Comparison of ENCODE assay signal across 17 cellular contexts in the genomic region with DNA sequence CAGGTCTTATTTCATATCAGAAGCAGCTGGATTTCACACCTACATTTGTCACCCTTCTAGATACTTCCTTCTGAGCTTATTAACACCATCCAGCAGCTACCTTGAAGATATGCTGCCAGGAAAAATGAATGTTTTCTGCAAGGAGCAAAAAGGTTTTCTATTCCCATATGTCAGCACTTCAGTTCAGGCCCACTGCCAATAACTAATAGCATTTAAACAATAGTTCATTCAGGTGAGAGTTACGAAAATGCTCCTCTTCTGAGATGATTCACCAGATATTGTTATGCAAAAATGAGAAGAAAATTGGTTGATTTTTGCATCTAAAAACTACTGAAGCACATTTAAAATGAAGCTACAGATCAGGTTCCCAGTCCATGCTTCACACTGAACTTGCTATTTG. TPM values are rescaled to one million over a fixed set of nuclear protein-coding genes. Genes with fewer than 3 reads are reported as not detected.
"Had no signal": no experiment of that assay in that cellular context is flagged by ENCODE, and none has a peak within 500 bp of the region (broad histone marks: within the 10 kb centered on the region; RNA-seq: fewer than 3 reads in every experiment).

No MANE protein-coding gene starts in this region.

- DNase-seq: activated CD4-positive, alpha-beta memory T cell treated with anti-CD3 and anti-CD28 coated beads, Interleukin-2, amount 10 ng/mL, durations not matched to agents 7 days and 5 days; activated CD4-positive, alpha-beta T cell treated with anti-CD3 and anti-CD28 coated beads for 36 hours; activated gamma-delta T cell treated with Interleukin-2 at 50 U/mL for 16 hours; activated naive CD8-positive, alpha-beta T cell treated with anti-CD3 and anti-CD28 coated beads, Interleukin-2, amount 10 ng/mL, durations not matched to agents 7 days and 5 days; activated T-cell treated with anti-CD3 and anti-CD28 coated beads, Interleukin-2, amount 50 U/mL, for 48 hours; anterior cingulate cortex; sigmoid colon; stimulated activated CD4-positive, alpha-beta T cell treated with anti-CD3 and anti-CD28 coated beads, Interleukin-2, amount 100 ng/mL, for 24 hours; stimulated activated naive B cell treated with anti-CD40 and anti-IgM and Interleukin-4, amounts not matched to agents 10 μg/mL and 1 μg/mL and 100 μg/mL, for 72 hours; WERI-Rb-1 had no signal

- H3K4me3 ChIP-seq: esophagus muscularis mucosa, sigmoid colon, tibial nerve, vagina had no signal

- H3K27ac ChIP-seq: esophagus muscularis mucosa, sigmoid colon, tibial nerve, vagina, WERI-Rb-1 had no signal

- H3K4me1 ChIP-seq: esophagus muscularis mucosa, sigmoid colon, tibial nerve, vagina had no signal

- H3K27me3 ChIP-seq: esophagus muscularis mucosa, sigmoid colon, tibial nerve, vagina had no signal

- ATAC-seq: activated CD4-positive, alpha-beta T cell treated with anti-CD3 and anti-CD28 coated beads for 36 hours; stimulated activated naive B cell treated with anti-CD40 and anti-IgM and Interleukin-4, amounts not matched to agents 10 μg/mL and 1 μg/mL and 100 μg/mL, for 72 hours had no signal

- H3K36me3 ChIP-seq: esophagus muscularis mucosa, sigmoid colon, tibial nerve, vagina, WERI-Rb-1 had no signal

- H3K9me3 ChIP-seq: esophagus muscularis mucosa, sigmoid colon, tibial nerve, vagina had no signal

RNA-seq across cellular contexts. Expression of a gene that starts 56.4 kb away (rescaled TPM):
- total RNA-seq: activated CD4-positive, alpha-beta memory T cell treated with anti-CD3 and anti-CD28 coated beads, Interleukin-2, amount 10 ng/mL, durations not matched to agents 7 days and 5 days; activated CD4-positive, alpha-beta T cell treated with anti-CD3 and anti-CD28 coated beads for 36 hours; activated naive CD8-positive, alpha-beta T cell treated with anti-CD3 and anti-CD28 coated beads, Interleukin-2, amount 10 ng/mL, durations not matched to agents 7 days and 5 days; esophagus muscularis mucosa; fibroblast of villous mesenchyme; osteocyte; pulmonary artery endothelial cell; subcutaneous adipose tissue; tibial nerve had no signal
